Comparison of ENCODE assay signal across 7 cellular contexts in the genomic region with DNA sequence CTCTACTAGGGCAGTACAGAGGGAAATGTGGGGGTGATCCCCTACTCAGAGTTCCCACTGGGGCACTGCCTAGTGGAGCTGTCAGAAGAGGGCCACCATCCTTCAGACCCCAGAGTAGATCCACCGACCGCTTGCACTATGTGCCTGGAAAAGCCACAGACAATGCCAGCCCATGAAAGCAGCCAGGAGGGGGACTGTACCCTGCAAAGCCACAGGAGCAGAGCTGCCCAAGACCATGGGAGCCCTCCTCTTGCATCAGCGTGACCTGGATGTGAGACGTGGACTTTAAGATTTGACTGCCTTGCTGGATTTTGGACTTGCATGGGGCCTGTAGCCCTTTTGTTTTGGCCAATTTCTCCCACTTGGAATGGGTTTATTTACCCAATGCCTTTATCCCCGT. TPM values are rescaled to one million over a fixed set of nuclear protein-coding genes. Genes with fewer than 3 reads are reported as not detected.
"Had no signal": no experiment of that assay in that cellular context is flagged by ENCODE, and none has a peak within 500 bp of the region (broad histone marks: within the 10 kb centered on the region; RNA-seq: fewer than 3 reads in every experiment).

No MANE protein-coding gene starts in this region.

RNA-seq across cellular contexts. Expression of gene TACR1, which starts 27.9 kb away (rescaled TPM):
- total RNA-seq: OCI-LY7, PC-3, PC-9, Right ventricle myocardium inferior, RPMI7951, SJCRH30, SK-MEL-5 had no signal
